ENCODE assay signal across 31 cellular contexts in the genomic region with DNA sequence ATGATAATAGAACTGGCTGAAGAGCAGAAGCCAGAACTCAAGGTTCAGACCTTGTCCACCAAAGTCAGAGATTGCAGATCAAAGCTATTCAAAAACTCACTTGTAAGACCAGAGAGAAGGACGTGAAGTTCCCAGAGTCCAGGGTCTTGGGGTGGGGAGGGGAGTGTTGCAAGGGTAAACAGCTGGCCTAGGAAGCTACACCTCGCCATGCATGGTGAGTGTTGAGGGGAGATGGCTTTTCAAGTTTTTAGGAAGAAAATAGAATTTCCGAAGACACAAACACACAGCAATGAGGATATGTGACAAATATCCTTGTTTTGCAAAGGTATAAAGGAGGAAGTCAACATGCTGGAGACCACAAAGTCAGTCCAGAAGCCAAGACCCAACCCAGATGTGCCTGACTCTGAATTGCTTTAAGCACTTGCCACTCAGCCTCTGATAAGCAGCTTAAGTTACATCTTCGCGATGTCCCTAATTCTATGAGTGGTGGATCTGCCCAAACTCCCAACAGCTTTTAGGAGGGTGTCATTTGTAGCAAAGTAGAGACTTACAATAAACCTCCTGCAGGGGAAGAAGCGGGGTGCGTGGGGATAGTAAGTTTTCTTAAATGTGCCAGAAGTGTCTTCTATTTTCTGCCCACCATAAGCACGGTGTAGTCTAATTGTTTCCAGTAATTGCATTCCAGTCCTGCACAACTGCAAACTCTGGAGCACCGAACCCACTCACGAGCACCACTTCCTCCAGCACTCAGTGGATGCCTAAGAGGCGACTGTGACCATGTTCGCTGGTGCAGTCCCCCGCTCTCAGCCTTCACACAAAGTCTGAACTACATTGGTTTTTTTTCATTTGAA. TPM values are rescaled to one million over a fixed set of nuclear protein-coding genes. Genes with fewer than 3 reads are reported as not detected.
A peak's percentile ranks its signal among the peaks of the same experiment; 100 is the strongest.
DNase-seq lines count a peak whose midpoint lies in the region.
"Had no signal": no experiment of that assay in that cellular context is flagged by ENCODE, and none has a peak within 500 bp of the region (broad histone marks: within the 10 kb centered on the region; RNA-seq: fewer than 3 reads in every experiment).

No MANE protein-coding gene starts in this region.

- H3K9ac ChIP-seq in stomach smooth muscle (ENCODE audit: low read length in 2 of 2), result no peak overlapping the region

- intact Hi-C loops in activated CD4-positive, alpha-beta T cell treated with anti-CD3 and anti-CD28 coated beads, Interleukin-2, amount 10 ng/mL, durations not matched to agents 24 days and 14 days (cut with micrococcal nuclease), result loop anchor here (5.0 to 10.0 kb wide), 2 partner anchors 34 to 251 kb away; no protein-coding TSS in a partner anchor

- peak; percentile 46 for DNase-seq in activated CD4-positive, alpha-beta T cell treated with anti-CD3 and anti-CD28 coated beads, Interleukin-2, amount 10 ng/mL, durations not matched to agents 24 days and 14 days
- no peak for DNase-seq in activated CD4-positive, alpha-beta T cell treated with anti-CD3 and anti-CD28 coated beads, Interleukin-2, amount 50 U/mL, for 1 hour
- peak; percentile 4 to 33 for DNase-seq in NOMO-1 (lab: John Stamatoyannopoulos, UW; ENCODE audit: unreplicated experiment in 2 of 2)
- peak; percentile 20 for DNase-seq in ecto neural progenitor cell (ENCODE audit: low spot score)
- no peak for DNase-seq in putamen (ENCODE audit: low spot score)
- DNase-seq in Ammon's horn (ENCODE audit: low spot score), result no peak
- no peak for DNase-seq in mesenteric fat pad (ENCODE audit: low spot score)
- DNase-seq: activated CD4-positive, alpha-beta memory T cell treated with anti-CD3 and anti-CD28 coated beads for 36 hours; activated naive CD4-positive, alpha-beta T cell treated with Interleukin-2 at 50 U/mL for 16 hours; adrenal gland; AML-193; body of pancreas; CD4-positive, alpha-beta memory T cell; dorsolateral prefrontal cortex; KBM-7; NCI-H2029; NCI-H226; NCI-H526 treated with DMSO at 0.1 percent for 48 hours; ovary; stimulated activated CD4-positive, alpha-beta T cell treated with anti-CD3 and anti-CD28 coated beads, Interleukin-1b, Interleukin-23, amount 100 ng/mL, for 48 hours; stimulated activated CD8-positive, alpha-beta memory T cell treated with anti-CD3 and anti-CD28 coated beads, Interleukin-4, amount 100 ng/mL, for 48 hours had no signal

- peaks cover 8% of the 10 kb centered on the region for H3K4me1 Mint-ChIP-seq in activated CD4-positive, alpha-beta T cell treated with anti-CD3 and anti-CD28 coated beads, Interleukin-2, amount 10 ng/mL, durations not matched to agents 24 days and 14 days

- H3K27ac ChIP-seq in stomach smooth muscle (ENCODE audit: low read length), result peak overlapping the region; percentile 6
- H3K27ac ChIP-seq: adrenal gland, body of pancreas, dorsolateral prefrontal cortex, gastroesophageal sphincter, ovary, SJSA1 had no signal

- H3K9me3 Mint-ChIP-seq in activated CD4-positive, alpha-beta T cell treated with anti-CD3 and anti-CD28 coated beads, Interleukin-2, amount 10 ng/mL, durations not matched to agents 24 days and 14 days, result no peaks in the 10 kb centered on the region
- H3K9me3 Mint-ChIP-seq: neural crest cell had no signal

- H3K27ac Mint-ChIP-seq in activated CD4-positive, alpha-beta T cell treated with anti-CD3 and anti-CD28 coated beads, Interleukin-2, amount 10 ng/mL, durations not matched to agents 24 days and 14 days, result no peak overlapping the region
- H3K27ac Mint-ChIP-seq: activated CD4-positive, alpha-beta memory T cell treated with anti-CD3 and anti-CD28 coated beads for 36 hours; CD4-positive, alpha-beta memory T cell; stimulated activated naive CD8-positive, alpha-beta T cell treated with anti-CD3 and anti-CD28 coated beads, Interleukin-15, Interleukin-2, amounts not matched to agents 100 ng/mL and 50 ng/mL, for 24 hours had no signal

- peaks cover 45% of the 10 kb centered on the region for H3K4me1 ChIP-seq in stomach smooth muscle (ENCODE audit: control insufficient read depth, insufficient read depth, low read length)
- H3K4me1 ChIP-seq: adrenal gland, SJSA1 had no signal

- no peaks in the 10 kb centered on the region for H3K27me3 ChIP-seq in stomach smooth muscle (ENCODE audit: control insufficient read depth in 1 of 2, insufficient read depth in 2 of 2, low read length in 2 of 2)
- H3K27me3 ChIP-seq: body of pancreas, ovary had no signal

- no peaks in the 10 kb centered on the region for H3K9me3 ChIP-seq in stomach smooth muscle (ENCODE audit: control insufficient read depth in 2 of 2, low read length in 2 of 2)
- H3K9me3 ChIP-seq: adrenal gland, body of pancreas, gastroesophageal sphincter, SJSA1 had no signal

- peak overlapping the region; percentile 41 to 55 for H3K4me3 ChIP-seq in stomach smooth muscle (ENCODE audit: low read length in 2 of 2)
- H3K4me3 ChIP-seq: adrenal gland, body of pancreas, dorsolateral prefrontal cortex, ovary, SJSA1 had no signal

- H3K27me3 Mint-ChIP-seq in activated CD4-positive, alpha-beta T cell treated with anti-CD3 and anti-CD28 coated beads, Interleukin-2, amount 10 ng/mL, durations not matched to agents 24 days and 14 days, result peaks cover 84% of the 10 kb centered on the region

- H3K36me3 Mint-ChIP-seq in activated CD4-positive, alpha-beta T cell treated with anti-CD3 and anti-CD28 coated beads, Interleukin-2, amount 10 ng/mL, durations not matched to agents 24 days and 14 days (ENCODE audit: low read depth), result peaks cover 8% of the 10 kb centered on the region

- no peaks in the 10 kb centered on the region for H3K36me3 ChIP-seq in stomach smooth muscle (ENCODE audit: control insufficient read depth in 2 of 2, insufficient read depth in 2 of 2, low read length in 2 of 2)
- H3K36me3 ChIP-seq: adrenal gland, gastroesophageal sphincter, ovary, SJSA1 had no signal

- H3K4me3 Mint-ChIP-seq in activated CD4-positive, alpha-beta T cell treated with anti-CD3 and anti-CD28 coated beads, Interleukin-2, amount 10 ng/mL, durations not matched to agents 24 days and 14 days, result no peak overlapping the region
- H3K4me3 Mint-ChIP-seq: activated CD4-positive, alpha-beta memory T cell treated with anti-CD3 and anti-CD28 coated beads for 36 hours; CD4-positive, alpha-beta memory T cell; neural crest cell; stimulated activated naive CD8-positive, alpha-beta T cell treated with anti-CD3 and anti-CD28 coated beads, Interleukin-15, Interleukin-2, amounts not matched to agents 100 ng/mL and 50 ng/mL, for 24 hours had no signal

RNA-seq across cellular contexts. Expression of gene HAND2, which starts 26.5 kb away (rescaled TPM):
- not detected in 2 replicates for total RNA-seq in activated CD4-positive, alpha-beta T cell treated with anti-CD3 and anti-CD28 coated beads, Interleukin-2, amount 10 ng/mL, durations not matched to agents 24 days and 14 days
- total RNA-seq in mesenteric fat pad, result 6.3 TPM
- total RNA-seq: activated CD4-positive, alpha-beta memory T cell treated with anti-CD3 and anti-CD28 coated beads for 36 hours; CD4-positive, alpha-beta memory T cell; cerebellum; endothelial cell of umbilical vein; lung microvascular endothelial cell; M059J; neural crest cell; SJSA1; T-helper 1 cell treated with Interleukin-12 subunit alpha and Interleukin-12 subunit beta and Interleukin-4 antibody, amounts not matched to agents 30 ng/mL and 1 ng/mL, for 36 hours had no signal

Comparison
In these comparisons a context has a peak if more than half of its experiments do, and no peak if none do; other contexts are left out.
1. DNase-seq: peak in activated CD4-positive, alpha-beta T cell treated with anti-CD3 and anti-CD28 coated beads, Interleukin-2, amount 10 ng/mL, durations not matched to agents 24 days and 14 days (single experiment), NOMO-1 (2 of 2) and ecto neural progenitor cell (single experiment); none in activated CD4-positive, alpha-beta T cell treated with anti-CD3 and anti-CD28 coated beads, Interleukin-2, amount 50 U/mL, for 1 hour (single experiment), putamen (single experiment), Ammon's horn (single experiment) and mesenteric fat pad (single experiment).